11 cellular contexts compared by ENCODE assay signal in the genomic region with DNA sequence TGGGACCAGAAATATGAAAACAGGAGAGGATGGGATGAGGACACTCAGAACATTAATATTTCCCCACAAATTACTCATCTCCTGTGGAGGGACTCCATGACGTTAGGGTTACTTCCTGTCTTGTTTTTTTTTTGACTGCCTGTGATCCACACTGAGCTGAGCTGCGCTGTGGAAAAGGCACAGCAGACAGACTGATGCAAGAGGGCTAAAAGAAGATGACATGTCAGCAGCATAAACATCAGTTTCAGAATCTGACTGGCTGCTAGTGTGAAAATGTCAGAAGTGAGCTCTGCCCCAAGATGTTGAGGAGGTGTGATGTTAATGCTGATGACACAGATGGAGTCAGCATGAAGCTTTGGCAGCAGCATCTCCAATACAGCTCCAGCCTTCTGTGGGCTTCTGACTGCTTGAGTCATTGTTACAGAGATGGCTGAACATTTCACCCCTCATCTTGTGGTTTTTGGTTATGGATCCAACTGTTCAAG.
A peak's percentile ranks its signal among the peaks of the same experiment; 100 is the strongest.
DNase-seq lines count a peak whose midpoint lies in the region; ATAC-seq and TF ChIP-seq lines count a peak whose summit lies in the region.
"Had no signal": no experiment of that assay in that cellular context is flagged by ENCODE, and none has a peak within 500 bp of the region (broad histone marks: within the 10 kb centered on the region; RNA-seq: fewer than 3 reads in every experiment).

No MANE protein-coding gene starts in this region.

- WGBS in heart right ventricle, 2 donors, result 23 to 24% methylated on average over 2 of the region's 2 CpGs

- no peak for TF ChIP-seq CTCF in heart right ventricle (IDR thresholded peaks at IDR 0.05)

- H3K9me3 ChIP-seq in heart right ventricle, result peaks cover 0 to 27% (median 15%) of the 10 kb centered on the region in 11 donors

- H3K9me3 Mint-ChIP-seq in activated naive CD8-positive, alpha-beta T cell treated with anti-CD3 and anti-CD28 coated beads for 36 hours, result peaks cover 21% of the 10 kb centered on the region

- H3K27ac ChIP-seq in heart right ventricle, result peak overlapping the region in 5 of 10 donors; percentile 17 to 73 (median 66)
- H3K27ac ChIP-seq: SK-N-MC had no signal

- H3K36me3 Mint-ChIP-seq in activated naive CD8-positive, alpha-beta T cell treated with anti-CD3 and anti-CD28 coated beads for 36 hours, result no peaks in the 10 kb centered on the region

- peak overlapping the region; percentile 32 for H3K27ac Mint-ChIP-seq in activated naive CD8-positive, alpha-beta T cell treated with anti-CD3 and anti-CD28 coated beads for 36 hours
- H3K27ac Mint-ChIP-seq: activated naive CD4-positive, alpha-beta T cell treated with anti-CD3 and anti-CD28 coated beads, Interleukin-2, amount 50 U/mL, for 24 hours had no signal

- no peak overlapping the region for H3K4me3 ChIP-seq in heart right ventricle
- H3K4me3 ChIP-seq: SK-N-MC had no signal

- ATAC-seq in heart right ventricle (peak; percentile 38 to 98 (median 94)), GM18517 (IDR thresholded peaks at IDR 0.05; ENCODE audit: unreplicated experiment) (no peak), GM18858 (IDR thresholded peaks at IDR 0.05; ENCODE audit: unreplicated experiment) (no peak)

- H3K36me3 ChIP-seq in heart right ventricle, result no peaks in the 10 kb centered on the region

- peaks cover 0 to 15% (median 0%) of the 10 kb centered on the region in 9 donors for H3K4me1 ChIP-seq in heart right ventricle

- no peaks in the 10 kb centered on the region for H3K27me3 ChIP-seq in heart right ventricle

- no peaks in the 10 kb centered on the region for H3K27me3 Mint-ChIP-seq in activated naive CD8-positive, alpha-beta T cell treated with anti-CD3 and anti-CD28 coated beads for 36 hours
- H3K27me3 Mint-ChIP-seq: activated naive CD4-positive, alpha-beta T cell treated with anti-CD3 and anti-CD28 coated beads, Interleukin-2, amount 50 U/mL, for 24 hours had no signal

- peaks cover 4% of the 10 kb centered on the region for H3K4me1 Mint-ChIP-seq in activated naive CD8-positive, alpha-beta T cell treated with anti-CD3 and anti-CD28 coated beads for 36 hours
- H3K4me1 Mint-ChIP-seq: activated naive CD4-positive, alpha-beta T cell treated with anti-CD3 and anti-CD28 coated beads, Interleukin-2, amount 50 U/mL, for 24 hours had no signal

- intact Hi-C loops in heart right ventricle (cut with DNase I), result no loop called here

- H3K4me3 Mint-ChIP-seq in activated naive CD8-positive, alpha-beta T cell treated with anti-CD3 and anti-CD28 coated beads for 36 hours, result no peak overlapping the region
- H3K4me3 Mint-ChIP-seq: activated naive CD4-positive, alpha-beta T cell treated with anti-CD3 and anti-CD28 coated beads, Interleukin-2, amount 50 U/mL, for 24 hours had no signal

- peak; percentile 98 for DNase-seq in HS-5 (ENCODE audit: low read depth)
- DNase-seq in activated naive CD8-positive, alpha-beta T cell treated with anti-CD3 and anti-CD28 coated beads for 36 hours, result peak; percentile 2
- DNase-seq in heart right ventricle, result peak in 1 of 2 donors; percentile 27
- DNase-seq in smooth muscle cell of the brain vasculature (ENCODE audit: low read depth, low spot score), result peak; percentile 80
- no peak for DNase-seq in NCI-H1105 (lab: John Stamatoyannopoulos, UW)
- no peak for DNase-seq in NCI-H345 treated with DMSO at 0.1 percent for 48 hours (lab: John Stamatoyannopoulos, UW; ENCODE audit: unreplicated experiment)
- DNase-seq: islet precursor cell had no signal

Comparison
In these comparisons a context has a peak if more than half of its experiments do, and no peak if none do; other contexts are left out.
1. DNase-seq: peak in HS-5 (single experiment), activated naive CD8-positive, alpha-beta T cell treated with anti-CD3 and anti-CD28 coated beads for 36 hours (single experiment) and smooth muscle cell of the brain vasculature (single experiment); none in NCI-H1105 (single experiment) and NCI-H345 treated with DMSO at 0.1 percent for 48 hours (single experiment).
2. ATAC-seq: peak in heart right ventricle (8 of 8); none in GM18517 (single experiment) and GM18858 (single experiment).